8 cellular contexts compared by ENCODE assay signal in the genomic region with DNA sequence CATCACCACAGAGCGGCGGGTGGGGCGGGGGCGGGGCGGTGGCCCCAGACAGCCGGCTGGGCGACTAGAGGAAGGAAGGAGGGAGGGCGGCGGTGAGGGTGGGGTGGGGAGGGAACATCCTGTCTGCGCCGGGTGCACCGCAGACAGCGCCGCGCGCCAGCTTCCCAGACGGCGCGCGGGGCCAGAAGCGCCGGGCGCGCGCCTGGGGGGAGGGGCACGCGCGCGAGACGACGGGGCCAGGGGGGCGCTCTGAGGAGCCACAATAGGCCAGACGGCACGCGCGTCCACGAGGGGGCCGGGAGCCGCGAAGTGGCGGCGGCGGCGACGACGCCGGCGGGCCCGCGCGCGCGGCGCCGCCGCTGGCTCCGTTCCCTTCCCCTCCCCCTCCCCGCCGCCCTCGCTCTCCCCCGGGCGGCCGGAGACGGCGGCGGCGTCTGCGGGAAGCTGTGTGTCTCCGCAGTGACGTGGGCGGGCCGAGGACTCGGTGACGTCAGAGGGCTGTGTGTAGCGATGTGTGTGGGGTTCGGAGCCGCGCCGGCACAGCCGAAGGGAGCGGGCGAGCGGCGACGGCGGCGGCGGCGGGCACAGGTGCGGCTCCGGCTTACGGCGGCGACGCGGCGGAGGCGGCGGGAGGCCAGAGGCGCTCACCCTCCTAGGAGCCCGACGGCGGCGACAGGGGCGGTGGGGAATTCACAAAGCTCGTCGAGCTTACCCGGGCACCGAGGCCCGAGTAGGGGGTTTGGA. TPM values are rescaled to one million over a fixed set of nuclear protein-coding genes. Genes with fewer than 3 reads are reported as not detected.
DNase-seq lines count a peak whose midpoint lies in the region; ATAC-seq and TF ChIP-seq lines count a peak whose summit lies in the region.

A gene with protein sequence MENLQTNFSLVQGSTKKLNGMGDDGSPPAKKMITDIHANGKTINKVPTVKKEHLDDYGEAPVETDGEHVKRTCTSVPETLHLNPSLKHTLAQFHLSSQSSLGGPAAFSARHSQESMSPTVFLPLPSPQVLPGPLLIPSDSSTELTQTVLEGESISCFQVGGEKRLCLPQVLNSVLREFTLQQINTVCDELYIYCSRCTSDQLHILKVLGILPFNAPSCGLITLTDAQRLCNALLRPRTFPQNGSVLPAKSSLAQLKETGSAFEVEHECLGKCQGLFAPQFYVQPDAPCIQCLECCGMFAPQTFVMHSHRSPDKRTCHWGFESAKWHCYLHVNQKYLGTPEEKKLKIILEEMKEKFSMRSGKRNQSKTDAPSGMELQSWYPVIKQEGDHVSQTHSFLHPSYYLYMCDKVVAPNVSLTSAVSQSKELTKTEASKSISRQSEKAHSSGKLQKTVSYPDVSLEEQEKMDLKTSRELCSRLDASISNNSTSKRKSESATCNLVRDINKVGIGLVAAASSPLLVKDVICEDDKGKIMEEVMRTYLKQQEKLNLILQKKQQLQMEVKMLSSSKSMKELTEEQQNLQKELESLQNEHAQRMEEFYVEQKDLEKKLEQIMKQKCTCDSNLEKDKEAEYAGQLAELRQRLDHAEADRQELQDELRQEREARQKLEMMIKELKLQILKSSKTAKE (plus strand): TSS at position 540 of the 744 bp plus-strand sequence. CDS start 2,617 bp downstream, outside the sequence.

- peak within 1 kb of the TSS; percentile 99 to 100 (median 99) for H3K27ac ChIP-seq in adrenal gland
- H3K27ac ChIP-seq in heart left ventricle = peak within 1 kb of the TSS; percentile 95 to 100 (median 99)
- peak within 1 kb of the TSS; percentile 99 to 100 (median 100) for H3K27ac ChIP-seq in upper lobe of left lung

- TF ChIP-seq CTCF in GM13977 (IDR thresholded peaks at IDR 0.05; ENCODE audit: extremely low read depth, insufficient read depth, missing control alignments) (peak; percentile 5), adrenal gland (IDR thresholded peaks at IDR 0.05) (peak in 2 of 6 experiments; percentile 40 to 54), heart left ventricle (IDR thresholded peaks at IDR 0.05) (peak in 7 of 12 donors; percentile 9 to 37 (median 21)), upper lobe of left lung (IDR thresholded peaks at IDR 0.05) (peak in 4 of 6 experiments; percentile 27 to 73 (median 62))

- H3K4me1 ChIP-seq in adrenal gland (replicated peaks in 1 of 2) (peaks cover 31 to 36% of the 10 kb centered on the region in 2 donors), heart left ventricle (peaks cover 0 to 65% (median 33%) of the 10 kb centered on the region in 12 donors), upper lobe of left lung (peaks cover 31 to 49% (median 39%) of the 10 kb centered on the region in 4 donors)

- H3K36me3 ChIP-seq in adrenal gland (replicated peaks in 1 of 2) (no peaks in the 10 kb centered on the region), heart left ventricle (peaks cover 0 to 25% (median 15%) of the 10 kb centered on the region in 9 donors), upper lobe of left lung (peaks cover 0 to 25% (median 4%) of the 10 kb centered on the region in 4 donors)

- H3K4me3 ChIP-seq in adrenal gland (peak within 1 kb of the TSS; percentile 79 to 98 (median 90)), heart left ventricle (peak within 1 kb of the TSS; percentile 64 to 99 (median 98)), upper lobe of left lung (peak within 1 kb of the TSS; percentile 87 to 99 (median 92))

- intact Hi-C loops in adrenal gland (cut with DNase I) (no loop called here), heart left ventricle (cut with DNase I) (loop anchor here in 5 of 10 donors (5.0 to 10.0 kb wide), 5 partner anchors 45 to 593 kb away; a partner anchor contains a TSS), posterior vena cava (cut with DNase I) (no loop called here)

- peak; percentile 94 to 96 for TF ChIP-seq POLR2A in adrenal gland (IDR thresholded peaks at IDR 0.05)
- peak in 1 of 2 donors; percentile 86 for TF ChIP-seq POLR2A in heart left ventricle (IDR thresholded peaks at IDR 0.05)
- TF ChIP-seq POLR2A in upper lobe of left lung (IDR thresholded peaks at IDR 0.05) = peak; percentile 16 to 97 (median 87)

- ATAC-seq in HG02870 (IDR thresholded peaks at IDR 0.05; ENCODE audit: unreplicated experiment) (peak; percentile 50), heart left ventricle (peak; percentile 73 to 88 (median 86)), upper lobe of left lung (ENCODE audit: low FRiP score in 2 of 2) (peak; percentile 88 to 93)

- DNase-seq in GM13977 (ENCODE audit: low spot score) = peak; percentile 90
- DNase-seq in NCI-H146 (lab: John Stamatoyannopoulos, UW) = peak; percentile 98
- DNase-seq in T-helper 1 cell = peak; percentile 94 to 97 (median 96)
- DNase-seq in adrenal gland = peak; percentile 97 to 99 (median 98)
- peak; percentile 98 to 99 (median 99) for DNase-seq in heart left ventricle
- DNase-seq in posterior vena cava (ENCODE audit: low spot score) = peak; percentile 99
- DNase-seq in upper lobe of left lung = peak; percentile 99

- H3K9me3 ChIP-seq in adrenal gland (replicated peaks in 1 of 3) = no peaks in the 10 kb centered on the region
- no peaks in the 10 kb centered on the region for H3K9me3 ChIP-seq in heart left ventricle
- no peaks in the 10 kb centered on the region for H3K9me3 ChIP-seq in upper lobe of left lung

- WGBS in adrenal gland, 4 donors = 0 to 1% (median 0%) methylated on average over 2 to 100 of the region's 110 CpGs
- WGBS in heart left ventricle, 4 donors = 0 to 1% (median 0%) methylated on average over 15 to 109 of the region's 110 CpGs
- 0% methylated on average over 38 of the region's 110 CpGs; no CpG with 5 or more reads in 1 of the 2 donors for WGBS in upper lobe of left lung, 2 donors

- peak in 2 of 4 donors; percentile 39 to 57 for TF ChIP-seq EP300 in upper lobe of left lung (IDR thresholded peaks at IDR 0.05)

- no peaks in the 10 kb centered on the region for H3K27me3 ChIP-seq in adrenal gland
- H3K27me3 ChIP-seq in heart left ventricle = no peaks in the 10 kb centered on the region
- H3K27me3 ChIP-seq in upper lobe of left lung = no peaks in the 10 kb centered on the region

- in situ Hi-C loops in GM13977 (cut with MboI; ENCODE audit: low pct_unique_long_range_greater_than_20kb, low sequenced_read_pairs, unreplicated experiment) = no loop called here

RNA-seq across cellular contexts. Expression of the gene that starts here (rescaled TPM):
- total RNA-seq in adrenal gland (10 to 100 TPM; 24.2 to 51.7 (median 45.3) TPM), heart left ventricle (10 to 100 TPM; 12.8 to 33.6 (median 25.4) TPM), posterior vena cava (100 to 1,000 TPM in 1 of 2 donors, 10 to 100 TPM in 1; 77.2 to 101 TPM), upper lobe of left lung (10 to 100 TPM; 26.2 to 80.8 (median 69.3) TPM)
- polyA plus RNA-seq in adrenal gland (10 to 100 TPM in 1 of 3 donors, 1 to 10 TPM in 2; 8.7 to 13.7 (median 9.6) TPM), heart left ventricle (1 to 10 TPM; 6.6 to 9.6 TPM)

Comparison
In these comparisons a context has a peak if more than half of its experiments do, and no peak if none do; other contexts are left out.
1. Peak in every context shown above with its lines: DNase-seq, ATAC-seq, H3K4me3 ChIP-seq and H3K27ac ChIP-seq.